In genomic region chr16:81737885-81738536, GRCh38 we compare ENCODE assay signal across 8 cellular contexts. TPM values are rescaled to one million over a fixed set of nuclear protein-coding genes. Genes with fewer than 3 reads are reported as not detected.
DNase-seq lines count a peak whose midpoint lies in the region; ATAC-seq and TF ChIP-seq lines count a peak whose summit lies in the region.

No MANE protein-coding gene starts in this region.

- DNase-seq in GM12865 (ENCODE audit: low read depth) (peak; percentile 94), NCI-H1417 treated with DMSO at 0.1 percent for 48 hours (lab: John Stamatoyannopoulos, UW) (peak; percentile 11), T-cell (peak; percentile 67 to 88 (median 81)), amniotic epithelial cell (ENCODE audit: low read depth) (peak; percentile 55), left ventricle myocardium superior (peak; percentile 75), retinal pigment epithelial cell (ENCODE audit: low read depth) (peak; percentile 17)

- H3K9me3 Mint-ChIP-seq in T-cell: no peaks in the 10 kb centered on the region

- TF ChIP-seq CTCF in GM12865 (IDR thresholded peaks at IDR 0.05; ENCODE audit: insufficient read depth, low read depth, low read length, missing control alignments) (peak; percentile 88), retinal pigment epithelial cell (conservative IDR thresholded peaks at IDR 0.05; ENCODE audit: low read depth, low read length) (peak; percentile 75)

- intact Hi-C loops in left ventricle myocardium superior (cut with micrococcal nuclease): no loop called here

- CTCF ChIA-PET in T-cell (lab: Charles Lee): interaction anchor here (1.0 to 2.4 kb wide), 3 partner anchors 13 to 373 kb away, joined by 3 to 16 read pairs (median 10); no protein-coding TSS in a partner anchor

- ATAC-seq in HG02678 (IDR thresholded peaks at IDR 0.05; ENCODE audit: unreplicated experiment) (peak; percentile 66), T-cell (replicated peaks in 1 of 4) (peak; percentile 91 to 98 (median 95)), left ventricle myocardium superior (peak; percentile 96), GM18873 (IDR thresholded peaks at IDR 0.05; ENCODE audit: low FRiP score, unreplicated experiment) (no peak)

- H3K27me3 Mint-ChIP-seq in T-cell: no peaks in the 10 kb centered on the region

- H3K4me3 ChIP-seq in GM12865 (ENCODE audit: low read depth, low read length) (peak overlapping the region; percentile 54), retinal pigment epithelial cell (ENCODE audit: low read length) (peak overlapping the region; percentile 31)

- POLR2A ChIA-PET in T-cell (lab: Charles Lee): no interaction called here

- peak overlapping the region; percentile 44 to 55 for H3K27ac Mint-ChIP-seq in T-cell

- H3K4me3 Mint-ChIP-seq in T-cell: peak overlapping the region; percentile 43 to 71 (median 59)

- H3K4me1 Mint-ChIP-seq in T-cell: peaks cover 8 to 13% (median 10%) of the 10 kb centered on the region in 3 donors

- H3K36me3 Mint-ChIP-seq in T-cell: no peaks in the 10 kb centered on the region

RNA-seq across cellular contexts. Expression of gene PLCG2, which starts 41.1 kb away (rescaled TPM):
- total RNA-seq in T-cell: 10 to 100 TPM in 4 of 5 donors, 1 to 10 TPM in 1; 7.5 to 27.1 (median 12.1) TPM
- 5.2 TPM for total RNA-seq in left ventricle myocardium superior

Comparison
In these comparisons a context has a peak if more than half of its experiments do, and no peak if none do; other contexts are left out.
1. DNase-seq: peak in every context shown above with its lines; median percentile 94 in GM12865; 81 in T-cell; 75 in left ventricle myocardium superior; 55 in amniotic epithelial cell; 17 in retinal pigment epithelial cell; 11 in NCI-H1417 treated with DMSO at 0.1 percent for 48 hours.